In the genomic region with DNA sequence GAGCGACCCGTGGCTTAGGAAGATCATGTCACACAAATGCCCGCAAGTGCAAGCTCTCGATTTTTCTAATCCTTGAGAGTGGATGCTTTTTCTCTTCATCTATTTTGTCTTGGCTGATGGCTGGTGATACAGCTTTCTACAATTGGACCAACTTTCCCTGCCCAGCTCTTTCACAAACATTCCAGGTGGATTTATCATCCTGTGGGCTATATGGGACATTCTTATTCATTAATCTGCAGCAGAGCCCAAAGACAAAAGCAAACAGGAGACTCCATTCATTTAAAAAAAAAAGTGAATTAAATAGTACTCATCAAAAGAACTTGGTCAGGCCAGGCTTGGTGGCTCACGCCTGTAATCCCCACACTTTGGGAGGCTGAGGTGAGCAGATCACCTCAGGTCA, we compare ENCODE assay signal across 19 cellular contexts. TPM values are rescaled to one million over a fixed set of nuclear protein-coding genes. Genes with fewer than 3 reads are reported as not detected.
DNase-seq lines count a peak whose midpoint lies in the region; ATAC-seq lines count a peak whose summit lies in the region.
"Had no signal": no experiment of that assay in that cellular context is flagged by ENCODE, and none has a peak within 500 bp of the region (broad histone marks: within the 10 kb centered on the region; RNA-seq: fewer than 3 reads in every experiment).

No MANE protein-coding gene starts in this region.

- no peak overlapping the region for H2AFZ ChIP-seq in mesenchymal stem cell (ENCODE audit: low read depth, low read length)

- peak overlapping the region; percentile 40 for H2AK5ac ChIP-seq in mesenchymal stem cell (ENCODE audit: low read length, severe bottlenecking)

- no peak overlapping the region for H3K23ac ChIP-seq in mesenchymal stem cell (ENCODE audit: low read length in 2 of 2)

- no peak overlapping the region for H3K4me3 ChIP-seq in mesenchymal stem cell (ENCODE audit: insufficient read depth in 1 of 2, low read depth in 1 of 2, low read length in 2 of 2)
- H3K4me3 ChIP-seq: MG63, Peyer's patch, upper lobe of left lung had no signal

- no peak overlapping the region for H3K18ac ChIP-seq in mesenchymal stem cell (ENCODE audit: low read depth in 1 of 2, low read length in 2 of 2)

- no peak overlapping the region for H4K91ac ChIP-seq in mesenchymal stem cell (ENCODE audit: low read length)

- H3K14ac ChIP-seq in mesenchymal stem cell (ENCODE audit: low read length in 2 of 2), result no peak overlapping the region

- no peak overlapping the region for H3K9ac ChIP-seq in mesenchymal stem cell (ENCODE audit: low read length)

- no peak overlapping the region for H3K4me2 ChIP-seq in mesenchymal stem cell (ENCODE audit: low read length, poor library complexity, severe bottlenecking)

- H2BK12ac ChIP-seq in mesenchymal stem cell (ENCODE audit: low read length in 2 of 2), result no peak overlapping the region

- H3K4me1 ChIP-seq in mesenchymal stem cell (ENCODE audit: control insufficient read depth, insufficient read depth, low read depth, low read length), result peaks cover 22% of the 10 kb centered on the region
- H3K4me1 ChIP-seq: BE2C, Peyer's patch, upper lobe of left lung had no signal

- DNase-seq in Daoy (ENCODE audit: low read depth) (peak; percentile 62), M059J (ENCODE audit: low read depth) (peak; percentile 82), astrocyte of the hippocampus (ENCODE audit: low read depth, low spot score) (peak; percentile 80), mesenchymal stem cell (no peak), foreskin melanocyte (no peak), H4 (ENCODE audit: low spot score) (no peak)
- no peak for DNase-seq in stimulated activated CD4-positive, alpha-beta T cell treated with anti-CD3 and anti-CD28 coated beads, Interleukin-4, amount 100 ng/mL, for 4 hours
- DNase-seq: activated CD4-positive, alpha-beta T cell treated with anti-CD3 and anti-CD28 coated beads for 4 hours; activated CD8-positive, alpha-beta memory T cell treated with anti-CD3 and anti-CD28 coated beads, Interleukin-2, amount 50 U/mL, for 48 hours; aorta; BE2C; MG63; NCI-H1694; NCI-H2227 treated with DMSO at 0.1 percent for 48 hours; Peyer's patch; stimulated activated naive CD8-positive, alpha-beta T cell treated with anti-CD3 and anti-CD28 coated beads, Interleukin-15, Interleukin-2, amounts not matched to agents 100 U/mL and 50 U/mL, for 24 hours; upper lobe of left lung had no signal

- no peak overlapping the region for H4K8ac ChIP-seq in mesenchymal stem cell (ENCODE audit: low read length)

- H2BK120ac ChIP-seq in mesenchymal stem cell (ENCODE audit: low read depth, low read length), result no peak overlapping the region

- H3K79me1 ChIP-seq in mesenchymal stem cell (replicated peaks; ENCODE audit: low read length, poor library complexity, severe bottlenecking), result no peaks in the 10 kb centered on the region

- H3K27ac ChIP-seq in mesenchymal stem cell (ENCODE audit: low read length, poor library complexity, severe bottlenecking), result peak overlapping the region; percentile 34
- H3K27ac ChIP-seq: Peyer's patch, upper lobe of left lung had no signal

- no peak for ATAC-seq in HG02798 (IDR thresholded peaks at IDR 0.05; ENCODE audit: poor library complexity, unreplicated experiment)
- ATAC-seq: sciatic nerve; stimulated activated naive CD8-positive, alpha-beta T cell treated with anti-CD3 and anti-CD28 coated beads, Interleukin-15, Interleukin-2, amounts not matched to agents 100 U/mL and 50 U/mL, for 24 hours had no signal

- no peaks in the 10 kb centered on the region for H3K36me3 ChIP-seq in mesenchymal stem cell (ENCODE audit: control insufficient read depth in 1 of 2, insufficient read depth in 2 of 2, low read depth in 1 of 2, low read length in 2 of 2)
- H3K36me3 ChIP-seq: BE2C, MG63, Peyer's patch, upper lobe of left lung had no signal

- WGBS in mesenchymal stem cell, result 86% methylated on average over 4 of the region's 5 CpGs

- H3K27me3 ChIP-seq in mesenchymal stem cell (ENCODE audit: control insufficient read depth in 1 of 2, insufficient read depth in 1 of 2, low read length in 2 of 2), result no peaks in the 10 kb centered on the region
- H3K27me3 ChIP-seq: BE2C, MG63, Peyer's patch, upper lobe of left lung had no signal

- H3K4ac ChIP-seq in mesenchymal stem cell (ENCODE audit: low read depth in 1 of 2, low read length in 2 of 2), result no peak overlapping the region

- H2BK5ac ChIP-seq in mesenchymal stem cell (ENCODE audit: low read depth, low read length, poor library complexity, severe bottlenecking), result no peak overlapping the region

- H2BK15ac ChIP-seq in mesenchymal stem cell (ENCODE audit: low read depth, poor library complexity, severe bottlenecking), result no peak overlapping the region

- no peaks in the 10 kb centered on the region for H3K9me3 ChIP-seq in mesenchymal stem cell (ENCODE audit: control insufficient read depth, low read length)
- H3K9me3 ChIP-seq: BE2C, MG63, Peyer's patch, upper lobe of left lung had no signal

RNA-seq across cellular contexts. Expression of a gene that starts 14.2 kb away (rescaled TPM):
- 20.3 and 22.2 TPM in 2 replicates for total RNA-seq in Daoy (2014; rRNA removed; shearing (Covaris generic))
- 4.6 and 9.0 TPM in 2 replicates for total RNA-seq in M059J (2014; rRNA removed; shearing (Covaris generic))
- polyA plus RNA-seq in mesenchymal stem cell (2013, experiment 1 of 2), result 3.8 TPM
- polyA plus RNA-seq in mesenchymal stem cell (2013, experiment 2 of 2), result 4.3 TPM
- 11.9 and 13.7 TPM in 2 replicates for total RNA-seq in H4 (2014; rRNA removed; shearing (Covaris generic))

Comparison
In these comparisons a context has a peak if more than half of its experiments do, and no peak if none do; other contexts are left out.
1. DNase-seq: peak in Daoy (single experiment), M059J (single experiment) and astrocyte of the hippocampus (single experiment); none in mesenchymal stem cell (single experiment), foreskin melanocyte (single experiment), stimulated activated CD4-positive, alpha-beta T cell treated with anti-CD3 and anti-CD28 coated beads, Interleukin-4, amount 100 ng/mL, for 4 hours (0 of 2) and H4 (single experiment).